Comparison of ENCODE assay signal across 12 cellular contexts in the genomic region with DNA sequence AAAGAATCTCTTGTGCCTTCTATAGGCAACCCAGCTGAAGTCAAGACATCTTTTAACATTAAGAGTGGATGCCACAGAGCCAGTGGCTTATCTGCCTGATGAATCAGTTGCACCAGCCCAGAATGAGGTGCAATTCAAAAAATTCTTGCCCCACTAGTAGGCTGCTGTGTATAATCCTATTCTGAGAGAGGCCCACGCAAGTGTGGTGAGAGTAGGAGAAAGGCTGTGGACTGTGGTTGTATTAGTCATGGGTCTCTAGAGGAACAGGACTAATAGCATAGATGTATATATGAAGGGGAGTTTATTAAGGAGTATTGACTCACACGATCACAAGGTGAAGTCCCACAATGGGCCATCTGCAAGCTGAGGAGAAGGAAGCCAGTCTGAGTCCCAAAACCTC.
DNase-seq lines count a peak whose midpoint lies in the region; ATAC-seq and FAIRE-seq lines count a peak whose summit lies in the region.
"Had no signal": no experiment of that assay in that cellular context is flagged by ENCODE, and none has a peak within 500 bp of the region (broad histone marks: within the 10 kb centered on the region; RNA-seq: fewer than 3 reads in every experiment).

No MANE protein-coding gene starts in this region.

- intact Hi-C loops in activated T-helper 2 cell treated with anti-CD3 and anti-CD28 coated beads, Interferon-gamma antibody, Interleukin-2, Interleukin-4, amounts not matched to agents 10 μg/mL and 5 μg/mL and 100 μg/mL, durations not matched to agents 14 hours and 24 hours and 36 hours (cut with micrococcal nuclease), result loop anchor here (10.0 kb wide), 2 partner anchors 109 to 1939 kb away; a partner anchor contains a TSS

- DNase-seq in activated CD4-positive, alpha-beta T cell treated with anti-CD3 and anti-CD28 coated beads, Interleukin-2, amount 50 U/mL, for 48 hours, result peak; percentile 35 to 62
- DNase-seq in activated CD4-positive, alpha-beta T cell treated with anti-CD3 and anti-CD28 coated beads, Interleukin-2, amount 50 U/mL, for 4 hours, result no peak
- DNase-seq in RCC 7860 (ENCODE audit: low spot score) (peak; percentile 92), fibroblast of peridontal ligament (ENCODE audit: extremely low read depth) (peak; percentile 62), OCI-M2 (lab: John Stamatoyannopoulos, UW; ENCODE audit: unreplicated experiment) (no peak)
- DNase-seq in stimulated activated CD8-positive, alpha-beta memory T cell treated with anti-CD3 and anti-CD28 coated beads, Interleukin-2, amount 100 ng/mL, for 48 hours (ENCODE audit: low read depth in 2 of 2), result peak; percentile 23 to 40
- DNase-seq in activated T-helper 2 cell treated with anti-CD3 and anti-CD28 coated beads, Interferon-gamma antibody, Interleukin-2, Interleukin-4, amounts not matched to agents 10 μg/mL and 5 μg/mL and 100 μg/mL, durations not matched to agents 14 hours and 24 hours and 36 hours (ENCODE audit: low spot score), result no peak
- DNase-seq: ACHN; activated CD4-positive, alpha-beta T cell treated with anti-CD3 and anti-CD28 coated beads for 4 hours; DND-41; NCI-H446 treated with DMSO at 0.1 percent for 48 hours had no signal

- no peak overlapping the region for H3K27ac Mint-ChIP-seq in activated T-helper 2 cell treated with anti-CD3 and anti-CD28 coated beads, Interferon-gamma antibody, Interleukin-2, Interleukin-4, amounts not matched to agents 10 μg/mL and 5 μg/mL and 100 μg/mL, durations not matched to agents 14 hours and 24 hours and 36 hours

- no peaks in the 10 kb centered on the region for H3K9me3 Mint-ChIP-seq in activated T-helper 2 cell treated with anti-CD3 and anti-CD28 coated beads, Interferon-gamma antibody, Interleukin-2, Interleukin-4, amounts not matched to agents 10 μg/mL and 5 μg/mL and 100 μg/mL, durations not matched to agents 14 hours and 24 hours and 36 hours

- no peaks in the 10 kb centered on the region for H3K27me3 Mint-ChIP-seq in activated T-helper 2 cell treated with anti-CD3 and anti-CD28 coated beads, Interferon-gamma antibody, Interleukin-2, Interleukin-4, amounts not matched to agents 10 μg/mL and 5 μg/mL and 100 μg/mL, durations not matched to agents 14 hours and 24 hours and 36 hours (ENCODE audit: low read depth)

- no peak for ATAC-seq in HG02885 (IDR thresholded peaks at IDR 0.05; ENCODE audit: poor library complexity, unreplicated experiment)

- peak; percentile 96 for FAIRE-seq in RCC 7860 (lab: Jason Lieb, UNC)

- peaks cover 17% of the 10 kb centered on the region for H3K4me1 Mint-ChIP-seq in activated T-helper 2 cell treated with anti-CD3 and anti-CD28 coated beads, Interferon-gamma antibody, Interleukin-2, Interleukin-4, amounts not matched to agents 10 μg/mL and 5 μg/mL and 100 μg/mL, durations not matched to agents 14 hours and 24 hours and 36 hours (ENCODE audit: low read depth)

- peaks cover 8% of the 10 kb centered on the region for H3K36me3 Mint-ChIP-seq in activated T-helper 2 cell treated with anti-CD3 and anti-CD28 coated beads, Interferon-gamma antibody, Interleukin-2, Interleukin-4, amounts not matched to agents 10 μg/mL and 5 μg/mL and 100 μg/mL, durations not matched to agents 14 hours and 24 hours and 36 hours (ENCODE audit: low read depth)

- no peak overlapping the region for H3K4me3 Mint-ChIP-seq in activated T-helper 2 cell treated with anti-CD3 and anti-CD28 coated beads, Interferon-gamma antibody, Interleukin-2, Interleukin-4, amounts not matched to agents 10 μg/mL and 5 μg/mL and 100 μg/mL, durations not matched to agents 14 hours and 24 hours and 36 hours (ENCODE audit: low read depth)

Comparison
In these comparisons a context has a peak if more than half of its experiments do, and no peak if none do; other contexts are left out.
1. DNase-seq: peak in activated CD4-positive, alpha-beta T cell treated with anti-CD3 and anti-CD28 coated beads, Interleukin-2, amount 50 U/mL, for 48 hours (2 of 2), RCC 7860 (single experiment), fibroblast of peridontal ligament (single experiment) and stimulated activated CD8-positive, alpha-beta memory T cell treated with anti-CD3 and anti-CD28 coated beads, Interleukin-2, amount 100 ng/mL, for 48 hours (2 of 2); none in activated CD4-positive, alpha-beta T cell treated with anti-CD3 and anti-CD28 coated beads, Interleukin-2, amount 50 U/mL, for 4 hours (0 of 2), OCI-M2 (single experiment) and activated T-helper 2 cell treated with anti-CD3 and anti-CD28 coated beads, Interferon-gamma antibody, Interleukin-2, Interleukin-4, amounts not matched to agents 10 μg/mL and 5 μg/mL and 100 μg/mL, durations not matched to agents 14 hours and 24 hours and 36 hours (single experiment).